19 cellular contexts compared by ENCODE assay signal in the genomic region with DNA sequence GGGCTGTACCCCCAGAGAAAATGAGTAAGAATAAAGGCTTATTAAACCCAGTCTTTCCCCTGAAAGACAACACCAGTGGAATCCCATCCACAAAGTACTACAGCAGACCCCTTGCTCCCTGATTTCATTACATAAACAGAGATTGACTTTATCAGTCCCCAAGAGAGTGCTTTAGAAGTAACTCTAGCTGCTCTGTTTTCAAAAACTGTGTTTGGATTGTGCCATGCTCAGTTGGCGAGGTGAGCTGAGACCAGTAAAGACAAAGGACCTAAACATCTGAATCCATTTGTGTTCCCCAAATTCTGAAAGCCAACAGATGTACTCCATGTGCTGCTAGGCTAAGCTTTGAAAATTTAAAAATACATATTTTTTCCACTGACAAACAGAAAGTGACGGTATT.
DNase-seq lines count a peak whose midpoint lies in the region; ATAC-seq and TF ChIP-seq lines count a peak whose summit lies in the region.
"Had no signal": no experiment of that assay in that cellular context is flagged by ENCODE, and none has a peak within 500 bp of the region (broad histone marks: within the 10 kb centered on the region; RNA-seq: fewer than 3 reads in every experiment).

No MANE protein-coding gene starts in this region.

- H3K27ac ChIP-seq in cardiac muscle cell (peak overlapping the region; percentile 48), SJCRH30 (peak overlapping the region; percentile 30)
- H3K27ac ChIP-seq: A549, BLaER1 had no signal

- H3K36me3 Mint-ChIP-seq in type B pancreatic cell = peaks cover 14% of the 10 kb centered on the region

- H3K4me1 ChIP-seq in cardiac muscle cell (ENCODE audit: low read depth) = peaks cover 7% of the 10 kb centered on the region
- peaks cover 29% of the 10 kb centered on the region for H3K4me1 ChIP-seq in SJCRH30
- H3K4me1 ChIP-seq: A549, BLaER1 had no signal

- H3K4me3 Mint-ChIP-seq in type B pancreatic cell = peak overlapping the region; percentile 17
- no peak overlapping the region for H3K4me3 Mint-ChIP-seq in stimulated activated naive CD8-positive, alpha-beta T cell treated with anti-CD3 and anti-CD28 coated beads, Interleukin-15, amount 100 ng/mL, for 72 hours
- H3K4me3 Mint-ChIP-seq: CD8-positive, alpha-beta T cell had no signal

- H3K9me3 ChIP-seq in cardiac muscle cell (ENCODE audit: low read depth) = no peaks in the 10 kb centered on the region
- H3K9me3 ChIP-seq in SJCRH30 (replicated peaks) = no peaks in the 10 kb centered on the region
- H3K9me3 ChIP-seq: A549, BLaER1 had no signal

- no peaks in the 10 kb centered on the region for H3K27me3 ChIP-seq in cardiac muscle cell
- H3K27me3 ChIP-seq in SJCRH30 = no peaks in the 10 kb centered on the region
- H3K27me3 ChIP-seq: BLaER1 had no signal

- DNase-seq in cardiac muscle cell (ENCODE audit: low read depth in 1 of 2, low spot score in 1 of 2) (peak in 1 of 2 donors; percentile 5), left cardiac atrium (no peak), SJCRH30 (peak; percentile 57 to 85), left kidney (ENCODE audit: low read depth, low spot score) (peak; percentile 78), type B pancreatic cell (ENCODE audit: extremely low spot score, unreplicated experiment) (no peak)
- DNase-seq in stimulated activated naive CD8-positive, alpha-beta T cell treated with anti-CD3 and anti-CD28 coated beads, Interleukin-15, amount 100 ng/mL, for 72 hours = no peak
- no peak for DNase-seq in stimulated activated CD4-positive, alpha-beta T cell treated with anti-CD3 and anti-CD28 coated beads, Interleukin-12 subunit alpha, Interleukin-12 subunit beta, amount 100 ng/mL, for 4 hours
- no peak for DNase-seq in activated naive CD4-positive, alpha-beta T cell treated with Interleukin-2 at 50 U/mL for 16 hours
- DNase-seq: CD8-positive, alpha-beta T cell; DMS53; KBM-7; NCI-H1105; NCI-H1694; NCI-H2081 treated with DMSO at 0.1 percent for 48 hours; NCI-H446 treated with DMSO at 0.1 percent for 48 hours; SHP77 had no signal

- no peak for TF ChIP-seq CTCF in cardiac muscle cell (IDR thresholded peaks at IDR 0.05; ENCODE audit: low read depth, low read length)
- no peak for TF ChIP-seq CTCF in type B pancreatic cell (conservative IDR thresholded peaks at IDR 0.05)

- H3K27me3 Mint-ChIP-seq in type B pancreatic cell = no peaks in the 10 kb centered on the region
- no peaks in the 10 kb centered on the region for H3K27me3 Mint-ChIP-seq in stimulated activated naive CD8-positive, alpha-beta T cell treated with anti-CD3 and anti-CD28 coated beads, Interleukin-15, amount 100 ng/mL, for 72 hours

- H3K36me3 ChIP-seq in cardiac muscle cell = no peaks in the 10 kb centered on the region
- H3K36me3 ChIP-seq in SJCRH30 = 0 out of 2 replicates have a peak, but pooled peaks cover 2% of the 10 kb centered on the region

- no peak for ATAC-seq in left cardiac atrium
- ATAC-seq in stimulated activated naive CD8-positive, alpha-beta T cell treated with anti-CD3 and anti-CD28 coated beads, Interleukin-15, amount 100 ng/mL, for 72 hours = no peak
- ATAC-seq: A549; CD8-positive, alpha-beta T cell; HepG2 had no signal

- H3K4me3 ChIP-seq in cardiac muscle cell (no peak overlapping the region), SJCRH30 (no peak overlapping the region)
- H3K4me3 ChIP-seq: A549, BLaER1 had no signal

- intact Hi-C loops in left cardiac atrium (cut with DNase I) = no loop called here

- H3K27ac Mint-ChIP-seq in type B pancreatic cell = peak overlapping the region; percentile 70
- H3K27ac Mint-ChIP-seq in stimulated activated naive CD8-positive, alpha-beta T cell treated with anti-CD3 and anti-CD28 coated beads, Interleukin-15, amount 100 ng/mL, for 72 hours = no peak overlapping the region
- H3K27ac Mint-ChIP-seq: CD8-positive, alpha-beta T cell had no signal

- H3K9me3 Mint-ChIP-seq in type B pancreatic cell = no peaks in the 10 kb centered on the region
- peaks cover 0 to 3% of the 10 kb centered on the region in 2 donors for H3K9me3 Mint-ChIP-seq in stimulated activated naive CD8-positive, alpha-beta T cell treated with anti-CD3 and anti-CD28 coated beads, Interleukin-15, amount 100 ng/mL, for 72 hours
- H3K9me3 Mint-ChIP-seq: CD8-positive, alpha-beta T cell had no signal

- H3K4me1 Mint-ChIP-seq in type B pancreatic cell (ENCODE audit: unreplicated experiment) = peaks cover 46% of the 10 kb centered on the region
- no peaks in the 10 kb centered on the region for H3K4me1 Mint-ChIP-seq in stimulated activated naive CD8-positive, alpha-beta T cell treated with anti-CD3 and anti-CD28 coated beads, Interleukin-15, amount 100 ng/mL, for 72 hours

Comparison
In these comparisons a context has a peak if more than half of its experiments do, and no peak if none do; other contexts are left out.
1. DNase-seq: peak in SJCRH30 (2 of 2) and left kidney (single experiment); none in left cardiac atrium (single experiment), type B pancreatic cell (single experiment), stimulated activated naive CD8-positive, alpha-beta T cell treated with anti-CD3 and anti-CD28 coated beads, Interleukin-15, amount 100 ng/mL, for 72 hours (0 of 2), stimulated activated CD4-positive, alpha-beta T cell treated with anti-CD3 and anti-CD28 coated beads, Interleukin-12 subunit alpha, Interleukin-12 subunit beta, amount 100 ng/mL, for 4 hours (single experiment) and activated naive CD4-positive, alpha-beta T cell treated with Interleukin-2 at 50 U/mL for 16 hours (single experiment).